In genomic region chr15:89912145-89912673, GRCh38 we compare ENCODE assay signal across 8 cellular contexts. TPM values are rescaled to one million over a fixed set of nuclear protein-coding genes. Genes with fewer than 3 reads are reported as not detected.
DNase-seq lines count a peak whose midpoint lies in the region; ATAC-seq and TF ChIP-seq lines count a peak whose summit lies in the region.

No MANE protein-coding gene starts in this region.

- H3K9me3 Mint-ChIP-seq in activated naive CD8-positive, alpha-beta T cell treated with anti-CD3 and anti-CD28 coated beads, Interleukin-2, amount 50 U/mL, for 24 hours, result no peaks in the 10 kb centered on the region
- H3K9me3 Mint-ChIP-seq in activated T-helper 2 cell treated with anti-CD3 and anti-CD28 coated beads, Interferon-gamma antibody, Interleukin-2, Interleukin-4, amounts not matched to agents 10 μg/mL and 5 μg/mL and 100 μg/mL, durations not matched to agents 14 hours and 24 hours and 36 hours, result no peaks in the 10 kb centered on the region

- peaks cover 48% of the 10 kb centered on the region for H3K27me3 Mint-ChIP-seq in activated naive CD8-positive, alpha-beta T cell treated with anti-CD3 and anti-CD28 coated beads, Interleukin-2, amount 50 U/mL, for 24 hours
- peaks cover 47% of the 10 kb centered on the region for H3K27me3 Mint-ChIP-seq in activated T-helper 2 cell treated with anti-CD3 and anti-CD28 coated beads, Interferon-gamma antibody, Interleukin-2, Interleukin-4, amounts not matched to agents 10 μg/mL and 5 μg/mL and 100 μg/mL, durations not matched to agents 14 hours and 24 hours and 36 hours (ENCODE audit: low read depth)

- no peak for TF ChIP-seq CTCF in hepatocyte (IDR thresholded peaks at IDR 0.05; ENCODE audit: poor library complexity)

- peak overlapping the region; percentile 86 for H3K27ac ChIP-seq in hepatocyte
- peak overlapping the region; percentile 85 for H3K27ac ChIP-seq in rectal smooth muscle tissue (ENCODE audit: low read depth, low read length)

- peak overlapping the region; percentile 97 for H3K4me2 ChIP-seq in hepatocyte

- DNase-seq in GM03348 (ENCODE audit: low spot score) (peak; percentile 60), hepatocyte (ENCODE audit: low spot score) (peak; percentile 51), UCSD-AML1 (lab: John Stamatoyannopoulos, UW; ENCODE audit: unreplicated experiment) (no peak)
- no peak for DNase-seq in activated naive CD8-positive, alpha-beta T cell treated with anti-CD3 and anti-CD28 coated beads, Interleukin-2, amount 50 U/mL, for 24 hours
- DNase-seq in stimulated activated CD8-positive, alpha-beta memory T cell treated with anti-CD3 and anti-CD28 coated beads, Interleukin-4, amount 100 ng/mL, for 48 hours, result no peak
- no peak for DNase-seq in activated T-helper 2 cell treated with anti-CD3 and anti-CD28 coated beads, Interferon-gamma antibody, Interleukin-2, Interleukin-4, amounts not matched to agents 10 μg/mL and 5 μg/mL and 100 μg/mL, durations not matched to agents 14 hours and 24 hours and 36 hours (ENCODE audit: low spot score)

- whole genome bisulfite sequencing in hepatocyte (ENCODE audit: low lambda C conversion rate, missing lambda C conversion rate), result 5% methylated on average over 24 of the region's 36 CpGs

- H3K9me2 ChIP-seq in hepatocyte (replicated peaks; ENCODE audit: insufficient read depth), result no peaks in the 10 kb centered on the region

- H3K36me3 Mint-ChIP-seq in activated naive CD8-positive, alpha-beta T cell treated with anti-CD3 and anti-CD28 coated beads, Interleukin-2, amount 50 U/mL, for 24 hours (ENCODE audit: low read depth), result no peaks in the 10 kb centered on the region
- H3K36me3 Mint-ChIP-seq in activated T-helper 2 cell treated with anti-CD3 and anti-CD28 coated beads, Interferon-gamma antibody, Interleukin-2, Interleukin-4, amounts not matched to agents 10 μg/mL and 5 μg/mL and 100 μg/mL, durations not matched to agents 14 hours and 24 hours and 36 hours (ENCODE audit: low read depth), result no peaks in the 10 kb centered on the region

- H3K36me3 ChIP-seq in hepatocyte (replicated peaks; ENCODE audit: insufficient read depth, low read depth) (no peaks in the 10 kb centered on the region), rectal smooth muscle tissue (ENCODE audit: control insufficient read depth, insufficient read depth, low read length) (peaks cover 6% of the 10 kb centered on the region)

- no peaks in the 10 kb centered on the region for H3K9me3 ChIP-seq in hepatocyte (ENCODE audit: low read depth)

- no peak overlapping the region for H3K27ac Mint-ChIP-seq in activated naive CD8-positive, alpha-beta T cell treated with anti-CD3 and anti-CD28 coated beads, Interleukin-2, amount 50 U/mL, for 24 hours
- H3K27ac Mint-ChIP-seq in activated T-helper 2 cell treated with anti-CD3 and anti-CD28 coated beads, Interferon-gamma antibody, Interleukin-2, Interleukin-4, amounts not matched to agents 10 μg/mL and 5 μg/mL and 100 μg/mL, durations not matched to agents 14 hours and 24 hours and 36 hours, result no peak overlapping the region

- H3K4me1 ChIP-seq in hepatocyte (ENCODE audit: insufficient read depth), result peaks cover 8% of the 10 kb centered on the region
- peaks cover 2% of the 10 kb centered on the region for H3K4me1 ChIP-seq in rectal smooth muscle tissue (ENCODE audit: control insufficient read depth, insufficient read depth, low read length)

- H3K79me2 ChIP-seq in hepatocyte, result no peaks in the 10 kb centered on the region

- intact Hi-C loops in activated T-helper 2 cell treated with anti-CD3 and anti-CD28 coated beads, Interferon-gamma antibody, Interleukin-2, Interleukin-4, amounts not matched to agents 10 μg/mL and 5 μg/mL and 100 μg/mL, durations not matched to agents 14 hours and 24 hours and 36 hours (cut with micrococcal nuclease), result no loop called here

- H4K20me1 ChIP-seq in hepatocyte (ENCODE audit: insufficient read depth, poor library complexity, severe bottlenecking), result no peaks in the 10 kb centered on the region

- H3K4me3 ChIP-seq in hepatocyte, result peak overlapping the region; percentile 96
- peak overlapping the region; percentile 77 for H3K4me3 ChIP-seq in rectal smooth muscle tissue (ENCODE audit: low read length)

- peak overlapping the region; percentile 96 for H2AFZ ChIP-seq in hepatocyte

- no peaks in the 10 kb centered on the region for H3K27me3 ChIP-seq in hepatocyte
- no peaks in the 10 kb centered on the region for H3K27me3 ChIP-seq in rectal smooth muscle tissue (ENCODE audit: control insufficient read depth, insufficient read depth, low read length)

- ATAC-seq in activated naive CD8-positive, alpha-beta T cell treated with anti-CD3 and anti-CD28 coated beads, Interleukin-2, amount 50 U/mL, for 24 hours, result no peak
- no peak for ATAC-seq in GM21367 (IDR thresholded peaks at IDR 0.05; ENCODE audit: unreplicated experiment)

- peak overlapping the region; percentile 27 for H3K4me3 Mint-ChIP-seq in activated naive CD8-positive, alpha-beta T cell treated with anti-CD3 and anti-CD28 coated beads, Interleukin-2, amount 50 U/mL, for 24 hours
- no peak overlapping the region for H3K4me3 Mint-ChIP-seq in activated T-helper 2 cell treated with anti-CD3 and anti-CD28 coated beads, Interferon-gamma antibody, Interleukin-2, Interleukin-4, amounts not matched to agents 10 μg/mL and 5 μg/mL and 100 μg/mL, durations not matched to agents 14 hours and 24 hours and 36 hours (ENCODE audit: low read depth)

- H3K4me1 Mint-ChIP-seq in activated naive CD8-positive, alpha-beta T cell treated with anti-CD3 and anti-CD28 coated beads, Interleukin-2, amount 50 U/mL, for 24 hours, result peaks cover 3% of the 10 kb centered on the region
- H3K4me1 Mint-ChIP-seq in activated T-helper 2 cell treated with anti-CD3 and anti-CD28 coated beads, Interferon-gamma antibody, Interleukin-2, Interleukin-4, amounts not matched to agents 10 μg/mL and 5 μg/mL and 100 μg/mL, durations not matched to agents 14 hours and 24 hours and 36 hours (ENCODE audit: low read depth), result no peaks in the 10 kb centered on the region

- no peak overlapping the region for H3K9ac ChIP-seq in rectal smooth muscle tissue (ENCODE audit: low read length)

RNA-seq across cellular contexts. Expression of gene ARPIN, which starts 0.5 kb away (rescaled TPM):
- 6.8 and 8.6 TPM in 2 replicates for total RNA-seq in hepatocyte
- polyA plus RNA-seq in hepatocyte, result 3.8 and 6.5 TPM in 2 replicates
- total RNA-seq in activated T-helper 2 cell treated with anti-CD3 and anti-CD28 coated beads, Interferon-gamma antibody, Interleukin-2, Interleukin-4, amounts not matched to agents 10 μg/mL and 5 μg/mL and 100 μg/mL, durations not matched to agents 14 hours and 24 hours and 36 hours, result not detected in 2 replicates

RNA-seq across cellular contexts. Expression of gene AP3S2, which starts 18.4 kb away (rescaled TPM):
- 51.7 and 61.2 TPM in 2 replicates for total RNA-seq in hepatocyte
- 14.2 and 15.6 TPM in 2 replicates for polyA plus RNA-seq in hepatocyte
- 20.6 and 24.6 TPM in 2 replicates for total RNA-seq in activated T-helper 2 cell treated with anti-CD3 and anti-CD28 coated beads, Interferon-gamma antibody, Interleukin-2, Interleukin-4, amounts not matched to agents 10 μg/mL and 5 μg/mL and 100 μg/mL, durations not matched to agents 14 hours and 24 hours and 36 hours

Comparison
In these comparisons a context has a peak if more than half of its experiments do, and no peak if none do; other contexts are left out.
1. DNase-seq: peak in GM03348 (single experiment) and hepatocyte (single experiment); none in activated naive CD8-positive, alpha-beta T cell treated with anti-CD3 and anti-CD28 coated beads, Interleukin-2, amount 50 U/mL, for 24 hours (single experiment), UCSD-AML1 (single experiment), stimulated activated CD8-positive, alpha-beta memory T cell treated with anti-CD3 and anti-CD28 coated beads, Interleukin-4, amount 100 ng/mL, for 48 hours (single experiment) and activated T-helper 2 cell treated with anti-CD3 and anti-CD28 coated beads, Interferon-gamma antibody, Interleukin-2, Interleukin-4, amounts not matched to agents 10 μg/mL and 5 μg/mL and 100 μg/mL, durations not matched to agents 14 hours and 24 hours and 36 hours (single experiment).